In genomic region chr11:4921796-4922195, GRCh38 we compare ENCODE assay signal across 23 cellular contexts. TPM values are rescaled to one million over a fixed set of nuclear protein-coding genes. Genes with fewer than 3 reads are reported as not detected.
A peak's percentile ranks its signal among the peaks of the same experiment; 100 is the strongest.
DNase-seq lines count a peak whose midpoint lies in the region; ATAC-seq, FAIRE-seq and TF ChIP-seq lines count a peak whose summit lies in the region.
"Had no signal": no experiment of that assay in that cellular context is flagged by ENCODE, and none has a peak within 500 bp of the region (broad histone marks: within the 10 kb centered on the region; RNA-seq: fewer than 3 reads in every experiment).

No MANE protein-coding gene starts in this region.

- no peak for TF ChIP-seq CTCF in MCF 10A (IDR thresholded peaks at IDR 0.05; ENCODE audit: unreplicated experiment)
- no peak for TF ChIP-seq CTCF in breast epithelium (IDR thresholded peaks at IDR 0.05)
- no peak for TF ChIP-seq CTCF in bronchial epithelial cell (IDR thresholded peaks at IDR 0.05; ENCODE audit: insufficient read depth, low read length, severe bottlenecking)

- H3K36me3 ChIP-seq in breast epithelium = no peaks in the 10 kb centered on the region
- no peaks in the 10 kb centered on the region for H3K36me3 ChIP-seq in bronchial epithelial cell (ENCODE audit: control insufficient read depth, insufficient read depth, low read length)
- no peaks in the 10 kb centered on the region for H3K36me3 ChIP-seq in small intestine (ENCODE audit: control insufficient read depth in 2 of 2, insufficient read depth in 2 of 2, low read length in 2 of 2)

- WGBS in small intestine, 3 donors = 35 to 65% (median 53%) methylated on average over 1 of the region's 1 CpG

- H3K4me1 ChIP-seq in breast epithelium (no peaks in the 10 kb centered on the region), small intestine (ENCODE audit: control insufficient read depth in 2 of 2, insufficient read depth in 1 of 2, low read depth in 1 of 2, low read length in 1 of 2) (no peaks in the 10 kb centered on the region)
- H3K4me1 ChIP-seq: A549 had no signal

- H3K27ac Mint-ChIP-seq in MCF 10A (ENCODE audit: low read depth, unreplicated experiment) = no peak overlapping the region
- H3K27ac Mint-ChIP-seq: CD4-positive, alpha-beta T cell had no signal

- CTCF ChIA-PET in MCF 10A (lab: Yijun Ruan, JAX) = no interaction called here

- BruUV-seq in MCF 10A (replicated peaks; lab: Mats Ljungman, UMichigan) = no TSS peak

- DNase-seq in MCF 10A (ENCODE audit: unreplicated experiment) = peak; percentile 29
- no peak for DNase-seq in breast epithelium (ENCODE audit: low spot score in 2 of 2)
- DNase-seq in bronchial epithelial cell (ENCODE audit: low read depth) = peak; percentile 65
- peak; percentile 5 for DNase-seq in kidney tubule cell (ENCODE audit: low spot score)
- DNase-seq in small intestine = no peak
- no peak for DNase-seq in left ventricle myocardium superior
- DNase-seq in NCI-H748 (lab: John Stamatoyannopoulos, UW; ENCODE audit: unreplicated experiment) = no peak
- DNase-seq: AML-193; CD4-positive, alpha-beta T cell; DMS153; DND-41; EL; GM23248; HCEC 1CT had no signal

- intact Hi-C loops in MCF 10A (cut with micrococcal nuclease) = no loop called here
- intact Hi-C loops in breast epithelium (cut with DNase I; ENCODE audit: low total_unique reads) = no loop called here
- intact Hi-C loops in left ventricle myocardium superior (cut with micrococcal nuclease) = no loop called here

- peaks cover 22% of the 10 kb centered on the region for H3K27me3 Mint-ChIP-seq in MCF 10A (ENCODE audit: insufficient read depth, unreplicated experiment)

- no peaks in the 10 kb centered on the region for H3K9me3 ChIP-seq in breast epithelium
- H3K9me3 ChIP-seq in small intestine (ENCODE audit: control insufficient read depth, low read depth) = no peaks in the 10 kb centered on the region
- H3K9me3 ChIP-seq: A549 had no signal

- H3K27me3 ChIP-seq in breast epithelium (no peaks in the 10 kb centered on the region), bronchial epithelial cell (ENCODE audit: control insufficient read depth, insufficient read depth, low read length) (no peaks in the 10 kb centered on the region), small intestine (ENCODE audit: control insufficient read depth in 2 of 2, insufficient read depth in 2 of 2, low read length in 2 of 2) (no peaks in the 10 kb centered on the region)

- TF ChIP-seq POLR2A in breast epithelium (IDR thresholded peaks at IDR 0.05) = no peak

- no peaks in the 10 kb centered on the region for H3K9me3 Mint-ChIP-seq in MCF 10A (ENCODE audit: unreplicated experiment)
- H3K9me3 Mint-ChIP-seq: CD4-positive, alpha-beta T cell had no signal

- H3K4me3 ChIP-seq in breast epithelium = no peak overlapping the region
- no peak overlapping the region for H3K4me3 ChIP-seq in bronchial epithelial cell (ENCODE audit: low read depth, low read length)
- H3K4me3 ChIP-seq in small intestine (ENCODE audit: low read depth in 1 of 2, low read length in 2 of 2) = no peak overlapping the region
- H3K4me3 ChIP-seq: A549, GM23248 had no signal

- H3K4me3 Mint-ChIP-seq in MCF 10A (ENCODE audit: unreplicated experiment) = no peak overlapping the region
- H3K4me3 Mint-ChIP-seq: CD4-positive, alpha-beta T cell had no signal

- no peaks in the 10 kb centered on the region for H3K36me3 Mint-ChIP-seq in MCF 10A (ENCODE audit: insufficient read depth, unreplicated experiment)

- POLR2A ChIA-PET in MCF 10A (lab: Yijun Ruan, JAX) = no interaction called here

- ATAC-seq in left ventricle myocardium superior = no peak
- ATAC-seq: A549 had no signal

- FAIRE-seq in bronchial epithelial cell (lab: Jason Lieb, UNC) = no peak
- no peak for FAIRE-seq in small intestine (lab: Jason Lieb, UNC)
- FAIRE-seq: A549, G401.6, GM12891, GM19239, H54 had no signal

- no peak overlapping the region for H3K27ac ChIP-seq in breast epithelium
- no peak overlapping the region for H3K27ac ChIP-seq in small intestine (ENCODE audit: low read depth in 1 of 2, low read length in 1 of 2)
- H3K27ac ChIP-seq: 22Rv1, A549, C4-2B, GM23248 had no signal

- no peaks in the 10 kb centered on the region for H3K4me1 Mint-ChIP-seq in MCF 10A (ENCODE audit: insufficient read depth, unreplicated experiment)

RNA-seq across cellular contexts. Expression of gene OR51G1, which starts 2.3 kb away (rescaled TPM):
- total RNA-seq in MCF 10A (2022) (not detected in 2 replicates), breast epithelium (not detected), bronchial epithelial cell (not detected in 2 replicates), left ventricle myocardium superior (not detected)
- not detected for polyA plus RNA-seq in small intestine
- total RNA-seq: CD4-positive, alpha-beta T cell; GM23248; HT-29 had no signal
- polyA plus RNA-seq: A549, BJ, GM23248 had no signal

RNA-seq across cellular contexts. Expression of gene OR51G2, which starts 2.6 kb away (rescaled TPM):
- total RNA-seq in MCF 10A (2022) (not detected in 2 replicates), breast epithelium (not detected), bronchial epithelial cell (not detected in 2 replicates), left ventricle myocardium superior (not detected)
- polyA plus RNA-seq in small intestine = not detected
- total RNA-seq: CD4-positive, alpha-beta T cell; GM23248 had no signal
- polyA plus RNA-seq: A549, BJ, GM23248 had no signal

RNA-seq across cellular contexts. Expression of gene OR51A7, which starts 18.2 kb away (rescaled TPM):
- not detected in 2 replicates for total RNA-seq in MCF 10A (2022)
- total RNA-seq in breast epithelium = not detected
- not detected in 2 replicates for total RNA-seq in bronchial epithelial cell
- not detected for polyA plus RNA-seq in small intestine
- total RNA-seq in left ventricle myocardium superior = not detected
- total RNA-seq: CD4-positive, alpha-beta T cell; GM23248; HT-29 had no signal
- polyA plus RNA-seq: A549, BJ, GM23248 had no signal

RNA-seq across cellular contexts. Expression of gene OR51A4, which starts 25.6 kb away (rescaled TPM):
- total RNA-seq in MCF 10A (2022) (not detected in 2 replicates), breast epithelium (not detected), bronchial epithelial cell (not detected in 2 replicates), left ventricle myocardium superior (not detected)
- polyA plus RNA-seq in small intestine = not detected
- total RNA-seq: CD4-positive, alpha-beta T cell; GM23248; HT-29 had no signal
- polyA plus RNA-seq: A549, BJ, GM23248 had no signal

RNA-seq across cellular contexts. Expression of gene OR51A2, which starts 33.7 kb away (rescaled TPM):
- total RNA-seq in MCF 10A (2022) = not detected in 2 replicates
- total RNA-seq in breast epithelium = not detected
- total RNA-seq in bronchial epithelial cell = not detected in 2 replicates
- polyA plus RNA-seq in small intestine = not detected
- total RNA-seq in left ventricle myocardium superior = not detected
- total RNA-seq: CD4-positive, alpha-beta T cell; GM23248; HT-29 had no signal
- polyA plus RNA-seq: A549, BJ, GM23248 had no signal

Comparison
In these comparisons a context has a peak if more than half of its experiments do, and no peak if none do; other contexts are left out.
1. DNase-seq: peak in MCF 10A (single experiment), bronchial epithelial cell (single experiment) and kidney tubule cell (single experiment); none in breast epithelium (0 of 2), small intestine (single experiment), left ventricle myocardium superior (single experiment) and NCI-H748 (single experiment).